In the genomic region with DNA sequence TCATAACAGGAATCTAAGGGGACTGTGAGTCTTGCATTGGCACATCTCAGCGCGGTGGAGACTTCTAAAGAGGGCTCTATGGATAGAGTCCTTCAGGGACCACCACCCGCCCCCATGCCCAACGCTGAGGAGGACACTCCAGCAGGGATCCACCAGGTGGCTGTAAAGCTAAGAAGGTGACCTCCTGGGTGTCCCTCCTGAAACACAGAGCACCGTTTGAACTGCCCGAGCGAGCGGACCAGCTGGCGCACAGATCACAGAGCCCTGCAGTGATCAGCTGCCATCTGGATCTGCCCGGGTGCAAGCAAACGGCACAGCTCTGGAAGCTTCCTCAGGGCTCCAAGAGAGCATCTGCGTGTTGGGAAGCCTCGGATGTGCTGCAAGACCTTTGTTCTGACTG, we compare ENCODE assay signal across 9 cellular contexts. TPM values are rescaled to one million over a fixed set of nuclear protein-coding genes. Genes with fewer than 3 reads are reported as not detected.
DNase-seq lines count a peak whose midpoint lies in the region; ATAC-seq and TF ChIP-seq lines count a peak whose summit lies in the region.
"Had no signal": no experiment of that assay in that cellular context is flagged by ENCODE, and none has a peak within 500 bp of the region (broad histone marks: within the 10 kb centered on the region; RNA-seq: fewer than 3 reads in every experiment).

No MANE protein-coding gene starts in this region.

- H3K4me3 ChIP-seq in KMS-11 (IDR thresholded peaks at IDR 0.05; ENCODE audit: insufficient read depth, low read depth, low read length) (no peak overlapping the region), thoracic aorta (no peak overlapping the region)

- H3K36me3 Mint-ChIP-seq in activated T-cell treated with anti-CD3 and anti-CD28 coated beads, Interleukin-2, amount 50 U/mL, for 24 hours (ENCODE audit: low read depth): no peaks in the 10 kb centered on the region

- no peaks in the 10 kb centered on the region for H3K79me2 ChIP-seq in KMS-11 (ENCODE audit: insufficient read depth, low read depth)

- TF ChIP-seq CTCF in KMS-11 (conservative IDR thresholded peaks at IDR 0.05; ENCODE audit: low read depth, low read length) (no peak), foreskin keratinocyte (conservative IDR thresholded peaks at IDR 0.05) (peak; percentile 20), thoracic aorta (IDR thresholded peaks at IDR 0.05) (no peak), GM13977 (IDR thresholded peaks at IDR 0.05; ENCODE audit: extremely low read depth, insufficient read depth, missing control alignments) (no peak)

- no peak for ATAC-seq in foreskin keratinocyte
- no peak for ATAC-seq in thoracic aorta (ENCODE audit: insufficient number of reproducible peaks, low FRiP score, low read depth)
- ATAC-seq in GM18867 (IDR thresholded peaks at IDR 0.05; ENCODE audit: unreplicated experiment): no peak

- in situ Hi-C loops in SK-MEL-5 (cut with HindIII; ENCODE audit: low pct_unique_long_range_greater_than_20kb, low sequenced_read_pairs) (no loop called here), GM13977 (cut with MboI; ENCODE audit: low pct_unique_long_range_greater_than_20kb, low sequenced_read_pairs, unreplicated experiment) (no loop called here)

- H3K9me3 ChIP-seq in thoracic aorta: no peaks in the 10 kb centered on the region

- no peaks in the 10 kb centered on the region for H3K27me3 Mint-ChIP-seq in activated T-cell treated with anti-CD3 and anti-CD28 coated beads, Interleukin-2, amount 50 U/mL, for 24 hours
- H3K27me3 Mint-ChIP-seq: IgD-negative memory B cell had no signal

- H3K27ac Mint-ChIP-seq in activated T-cell treated with anti-CD3 and anti-CD28 coated beads, Interleukin-2, amount 50 U/mL, for 24 hours: no peak overlapping the region
- H3K27ac Mint-ChIP-seq: IgD-negative memory B cell had no signal

- H3K27ac ChIP-seq in KMS-11: peak overlapping the region; percentile 77
- peak overlapping the region; percentile 91 for H3K27ac ChIP-seq in foreskin keratinocyte
- H3K27ac ChIP-seq in thoracic aorta: peak overlapping the region; percentile 38 to 61

- no peaks in the 10 kb centered on the region for H3K27me3 ChIP-seq in KMS-11 (ENCODE audit: insufficient read depth, low read depth)
- H3K27me3 ChIP-seq in foreskin keratinocyte: no peaks in the 10 kb centered on the region
- no peaks in the 10 kb centered on the region for H3K27me3 ChIP-seq in thoracic aorta (replicated peaks; ENCODE audit: insufficient read depth)

- H3K9ac ChIP-seq in KMS-11: no peak overlapping the region

- peak; percentile 72 for DNase-seq in SK-MEL-5 (ENCODE audit: low read depth, low spot score)
- no peak for DNase-seq in foreskin keratinocyte
- no peak for DNase-seq in thoracic aorta (ENCODE audit: low spot score)
- no peak for DNase-seq in GM13977 (ENCODE audit: low spot score)
- DNase-seq in mesenteric fat pad (ENCODE audit: low spot score): no peak
- DNase-seq in activated T-cell treated with anti-CD3 and anti-CD28 coated beads, Interleukin-2, amount 50 U/mL, for 24 hours: no peak

- H3K4me1 Mint-ChIP-seq in activated T-cell treated with anti-CD3 and anti-CD28 coated beads, Interleukin-2, amount 50 U/mL, for 24 hours (ENCODE audit: low read depth): peaks cover 54% of the 10 kb centered on the region

- no peaks in the 10 kb centered on the region for H4K20me1 ChIP-seq in KMS-11 (ENCODE audit: insufficient read depth)

- peak overlapping the region; percentile 80 for H3K4me2 ChIP-seq in KMS-11

- no peaks in the 10 kb centered on the region for H3K9me3 Mint-ChIP-seq in activated T-cell treated with anti-CD3 and anti-CD28 coated beads, Interleukin-2, amount 50 U/mL, for 24 hours
- H3K9me3 Mint-ChIP-seq: IgD-negative memory B cell had no signal

- H3K36me3 ChIP-seq in KMS-11 (ENCODE audit: insufficient read depth) (no peaks in the 10 kb centered on the region), thoracic aorta (no peaks in the 10 kb centered on the region)

- H3K4me1 ChIP-seq in KMS-11 (ENCODE audit: low read depth, poor library complexity, severe bottlenecking) (peaks cover 63% of the 10 kb centered on the region), foreskin keratinocyte (peaks cover 49% of the 10 kb centered on the region), thoracic aorta (ENCODE audit: control insufficient read depth in 1 of 2, low read depth in 2 of 2) (peaks cover 12 to 19% of the 10 kb centered on the region in 2 donors)

- H3K4me3 Mint-ChIP-seq in activated T-cell treated with anti-CD3 and anti-CD28 coated beads, Interleukin-2, amount 50 U/mL, for 24 hours: no peak overlapping the region
- H3K4me3 Mint-ChIP-seq: IgD-negative memory B cell had no signal

- H2AFZ ChIP-seq in KMS-11 (ENCODE audit: low read depth): peak overlapping the region; percentile 29; the same call in 1 of the 2 replicates

RNA-seq across cellular contexts. Expression of gene LYST, which starts 51.3 kb away (rescaled TPM):
- 146 and 166 TPM in 2 replicates for total RNA-seq in SK-MEL-5 (2014; rRNA removed; shearing (Covaris generic))
- 69.2 and 92.3 TPM in 2 replicates for polyA plus RNA-seq in SK-MEL-5 (2015; cell fraction: cytosol; rRNA removed)
- 374 and 406 TPM in 2 replicates for polyA plus RNA-seq in SK-MEL-5 (2015; cell fraction: nucleus; rRNA removed)
- 13.0 and 18.8 TPM in 2 replicates for total RNA-seq in foreskin keratinocyte
- polyA plus RNA-seq in foreskin keratinocyte: 4.1 and 5.3 TPM in 2 replicates
- total RNA-seq in thoracic aorta: 10 to 100 TPM; 32.5 to 32.8 TPM
- 38.5 TPM for total RNA-seq in mesenteric fat pad
